Comparison of ENCODE assay signal across 1 cellular context in the genomic region with DNA sequence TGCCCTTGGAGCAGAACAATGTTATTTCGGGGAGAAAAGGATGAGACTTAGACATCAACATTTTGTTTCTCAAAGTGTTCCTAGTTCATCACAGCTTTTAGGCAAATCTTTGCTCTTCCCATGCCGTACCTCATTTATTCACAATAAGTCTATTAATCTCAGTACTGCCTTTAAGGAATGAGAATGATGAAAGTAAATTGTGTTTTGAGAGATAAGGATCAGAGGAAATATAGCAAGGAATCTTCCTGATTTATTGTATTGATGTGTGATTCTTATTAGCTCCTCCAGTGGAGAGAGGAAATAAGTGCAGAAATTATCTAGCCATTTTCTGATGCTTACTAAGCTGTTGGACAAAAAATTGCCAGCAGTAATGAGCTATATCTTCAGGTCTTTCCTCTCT.
TF ChIP-seq lines count a peak whose summit lies in the region.

No MANE protein-coding gene starts in this region.

TF ChIP-seq in GM12891, 5 proteins besides CTCF, POLR2A, EP300 and RAD21 (continued from another document):
- TF ChIP-seq TAF1 (IDR thresholded peaks at IDR 0.05; ENCODE audit: low read depth, low read length), result no peak
- no peak for TF ChIP-seq POU2F2 (IDR thresholded peaks at IDR 0.05; ENCODE audit: low read depth, low read length)
TF ChIP-seq in GM12891: peak in this region for 0.
